ENCODE assay signal across 8 cellular contexts in genomic region chr3:44476181-44476599, GRCh38. TPM values are rescaled to one million over a fixed set of nuclear protein-coding genes. Genes with fewer than 3 reads are reported as not detected.
A peak's percentile ranks its signal among the peaks of the same experiment; 100 is the strongest.
DNase-seq lines count a peak whose midpoint lies in the region; ATAC-seq lines count a peak whose summit lies in the region.

No MANE protein-coding gene starts in this region.

- ATAC-seq in central memory CD8-positive, alpha-beta T cell (replicated peaks; ENCODE audit: extremely low read depth, poor library complexity, severe bottlenecking) = no peak
- ATAC-seq in naive B cell (ENCODE audit: low read depth in 2 of 2) = no peak
- ATAC-seq in activated CD4-positive, CD25-positive, alpha-beta regulatory T cell treated with anti-CD3 and anti-CD28 coated beads, Interleukin-2, amount 50 U/mL, for 24 hours = no peak

- H3K9me3 Mint-ChIP-seq in central memory CD8-positive, alpha-beta T cell = no peaks in the 10 kb centered on the region
- no peaks in the 10 kb centered on the region for H3K9me3 Mint-ChIP-seq in naive B cell

- peak overlapping the region; percentile 90 for H3K4me3 Mint-ChIP-seq in central memory CD8-positive, alpha-beta T cell
- peak overlapping the region; percentile 88 to 97 (median 94) for H3K4me3 Mint-ChIP-seq in naive B cell

- no peaks in the 10 kb centered on the region for H3K27me3 Mint-ChIP-seq in central memory CD8-positive, alpha-beta T cell
- no peaks in the 10 kb centered on the region for H3K27me3 Mint-ChIP-seq in naive B cell

- peaks cover 28% of the 10 kb centered on the region for H3K4me1 Mint-ChIP-seq in central memory CD8-positive, alpha-beta T cell
- H3K4me1 Mint-ChIP-seq in naive B cell = peaks cover 27 to 43% (median 39%) of the 10 kb centered on the region in 3 donors

- peaks cover 3% of the 10 kb centered on the region for H3K36me3 Mint-ChIP-seq in central memory CD8-positive, alpha-beta T cell (ENCODE audit: insufficient read depth)
- no peaks in the 10 kb centered on the region for H3K36me3 Mint-ChIP-seq in naive B cell

- peak overlapping the region; percentile 57 for H3K27ac Mint-ChIP-seq in central memory CD8-positive, alpha-beta T cell (ENCODE audit: low read depth)
- peak overlapping the region in 1 of 6 donors; percentile 35 for H3K27ac Mint-ChIP-seq in naive B cell

- peak; percentile 40 for DNase-seq in COLO829 (ENCODE audit: low spot score)
- peak; percentile 0 for DNase-seq in M059J (ENCODE audit: low read depth)
- DNase-seq in central memory CD8-positive, alpha-beta T cell (ENCODE audit: low spot score in 2 of 2) = no peak
- DNase-seq in naive B cell = no peak
- DNase-seq in NCI-H748 treated with DMSO at 0.1 percent for 48 hours (lab: John Stamatoyannopoulos, UW) = no peak
- no peak for DNase-seq in NCI-H510A treated with DMSO at 0.1 percent for 48 hours (lab: John Stamatoyannopoulos, UW)
- DNase-seq in NCI-H2171 (lab: John Stamatoyannopoulos, UW) = no peak

RNA-seq across cellular contexts. Expression of gene ZNF445, which starts 1.3 kb away (rescaled TPM):
- 2.9 and 5.7 TPM in 2 replicates for total RNA-seq in M059J (2014; rRNA removed; shearing (Covaris generic))
- 1 to 10 TPM in 5 of 6 donors, not detected in 1; 1.5 to 5.3 (median 2.9) TPM for polyA plus RNA-seq in naive B cell (ENCODE audit: low read depth in 6 of 6)

Comparison
In these comparisons a context has a peak if more than half of its experiments do, and no peak if none do; other contexts are left out.
1. DNase-seq: peak in COLO829 (single experiment) and M059J (single experiment); none in central memory CD8-positive, alpha-beta T cell (0 of 2), naive B cell (single experiment), NCI-H748 treated with DMSO at 0.1 percent for 48 hours (single experiment), NCI-H510A treated with DMSO at 0.1 percent for 48 hours (single experiment) and NCI-H2171 (single experiment).